1 cellular context compared by ENCODE assay signal in genomic region chr12:62260733-62261683, GRCh38.
TF ChIP-seq lines count a peak whose summit lies in the region.

No MANE protein-coding gene starts in this region.

TF ChIP-seq in HepG2, 621 proteins besides CTCF, POLR2A, EP300 and RAD21 (continued from another document):
- peak; percentile 9 for TF ChIP-seq ASH2L (IDR thresholded peaks at IDR 0.05; ENCODE audit: insufficient read length, low read depth, low read length)
- no peak for TF ChIP-seq KDM1A (CRISPR knock-in tag; IDR thresholded peaks at IDR 0.05)
- TF ChIP-seq ZNF335 (CRISPR knock-in tag; IDR thresholded peaks at IDR 0.05), result peak; percentile 55; the same call in 1 of the 2 replicates
- TF ChIP-seq TGIF2 (CRISPR knock-in tag; IDR thresholded peaks at IDR 0.05), result peak; percentile 70; the same call in 1 of the 2 replicates
- TF ChIP-seq KDM6A (CRISPR knock-in tag; IDR thresholded peaks at IDR 0.05; ENCODE audit: low read depth), result no peak
- TF ChIP-seq ZNF430 (CRISPR knock-in tag; IDR thresholded peaks at IDR 0.05), result 0 out of 2 replicates have a peak, but pooled peaks have one; percentile 1
- TF ChIP-seq, protein P1, sequence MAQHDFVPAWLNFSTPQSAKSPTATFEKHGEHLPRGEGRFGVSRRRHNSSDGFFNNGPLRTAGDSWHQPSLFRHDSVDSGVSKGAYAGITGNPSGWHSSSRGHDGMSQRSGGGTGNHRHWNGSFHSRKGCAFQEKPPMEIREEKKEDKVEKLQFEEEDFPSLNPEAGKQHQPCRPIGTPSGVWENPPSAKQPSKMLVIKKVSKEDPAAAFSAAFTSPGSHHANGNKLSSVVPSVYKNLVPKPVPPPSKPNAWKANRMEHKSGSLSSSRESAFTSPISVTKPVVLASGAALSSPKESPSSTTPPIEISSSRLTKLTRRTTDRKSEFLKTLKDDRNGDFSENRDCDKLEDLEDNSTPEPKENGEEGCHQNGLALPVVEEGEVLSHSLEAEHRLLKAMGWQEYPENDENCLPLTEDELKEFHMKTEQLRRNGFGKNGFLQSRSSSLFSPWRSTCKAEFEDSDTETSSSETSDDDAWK (CRISPR knock-in tag; IDR thresholded peaks at IDR 0.05), result no peak
- TF ChIP-seq IKZF4 (CRISPR knock-in tag; IDR thresholded peaks at IDR 0.05; ENCODE audit: borderline replicate concordance, low read depth, not compliant biosample characterization), result no peak
- peak; percentile 38; the same call in 1 of the 2 replicates for TF ChIP-seq ZFP37 (CRISPR knock-in tag; IDR thresholded peaks at IDR 0.05; ENCODE audit: borderline replicate concordance)
- TF ChIP-seq GTF3A (CRISPR knock-in tag; conservative IDR thresholded peaks at IDR 0.05), result no peak
- TF ChIP-seq ZNF891 (CRISPR knock-in tag; IDR thresholded peaks at IDR 0.05), result 0 out of 2 replicates have a peak, but pooled peaks have one; percentile 2
- TF ChIP-seq, protein P2, sequence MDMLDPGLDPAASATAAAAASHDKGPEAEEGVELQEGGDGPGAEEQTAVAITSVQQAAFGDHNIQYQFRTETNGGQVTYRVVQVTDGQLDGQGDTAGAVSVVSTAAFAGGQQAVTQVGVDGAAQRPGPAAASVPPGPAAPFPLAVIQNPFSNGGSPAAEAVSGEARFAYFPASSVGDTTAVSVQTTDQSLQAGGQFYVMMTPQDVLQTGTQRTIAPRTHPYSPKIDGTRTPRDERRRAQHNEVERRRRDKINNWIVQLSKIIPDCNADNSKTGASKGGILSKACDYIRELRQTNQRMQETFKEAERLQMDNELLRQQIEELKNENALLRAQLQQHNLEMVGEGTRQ (IDR thresholded peaks at IDR 0.05; ENCODE audit: low read depth, low read length), result no peak; the same call in 1 of the 2 replicates
- TF ChIP-seq, protein P2 (CRISPR knock-in tag; IDR thresholded peaks at IDR 0.05; ENCODE audit: borderline replicate concordance), result peak; percentile 25; the same call in 1 of the 2 replicates
- TF ChIP-seq, protein P3, sequence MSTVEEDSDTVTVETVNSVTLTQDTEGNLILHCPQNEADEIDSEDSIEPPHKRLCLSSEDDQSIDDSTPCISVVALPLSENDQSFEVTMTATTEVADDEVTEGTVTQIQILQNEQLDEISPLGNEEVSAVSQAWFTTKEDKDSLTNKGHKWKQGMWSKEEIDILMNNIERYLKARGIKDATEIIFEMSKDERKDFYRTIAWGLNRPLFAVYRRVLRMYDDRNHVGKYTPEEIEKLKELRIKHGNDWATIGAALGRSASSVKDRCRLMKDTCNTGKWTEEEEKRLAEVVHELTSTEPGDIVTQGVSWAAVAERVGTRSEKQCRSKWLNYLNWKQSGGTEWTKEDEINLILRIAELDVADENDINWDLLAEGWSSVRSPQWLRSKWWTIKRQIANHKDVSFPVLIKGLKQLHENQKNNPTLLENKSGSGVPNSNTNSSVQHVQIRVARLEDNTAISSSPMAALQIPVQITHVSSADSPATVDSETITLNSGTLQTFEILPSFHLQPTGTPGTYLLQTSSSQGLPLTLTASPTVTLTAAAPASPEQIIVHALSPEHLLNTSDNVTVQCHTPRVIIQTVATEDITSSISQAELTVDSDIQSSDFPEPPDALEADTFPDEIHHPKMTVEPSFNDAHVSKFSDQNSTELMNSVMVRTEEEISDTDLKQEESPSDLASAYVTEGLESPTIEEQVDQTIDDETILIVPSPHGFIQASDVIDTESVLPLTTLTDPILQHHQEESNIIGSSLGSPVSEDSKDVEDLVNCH (CRISPR knock-in tag; IDR thresholded peaks at IDR 0.05), result no peak
- TF ChIP-seq KDM5A (IDR thresholded peaks at IDR 0.05; ENCODE audit: borderline replicate concordance, low read length), result peak; percentile 63; the same call in 1 of the 2 replicates
- TF ChIP-seq ZNF530 (CRISPR knock-in tag; IDR thresholded peaks at IDR 0.05; ENCODE audit: low read depth), result 0 out of 2 replicates have a peak, but pooled peaks have one; percentile 1
- peak; percentile 72; the same call in 1 of the 2 replicates for TF ChIP-seq MAX (IDR thresholded peaks at IDR 0.05)
- no peak for TF ChIP-seq ZNF496 (CRISPR knock-in tag; IDR thresholded peaks at IDR 0.05; ENCODE audit: insufficient replicate concordance)
- 0 out of 2 replicates have a peak, but pooled peaks have one; percentile 11 for TF ChIP-seq ZNF557 (CRISPR knock-in tag; IDR thresholded peaks at IDR 0.05)
TF ChIP-seq in HepG2: peak in this region for 17.
